Comparison of ENCODE assay signal across 1 cellular context in the genomic region with DNA sequence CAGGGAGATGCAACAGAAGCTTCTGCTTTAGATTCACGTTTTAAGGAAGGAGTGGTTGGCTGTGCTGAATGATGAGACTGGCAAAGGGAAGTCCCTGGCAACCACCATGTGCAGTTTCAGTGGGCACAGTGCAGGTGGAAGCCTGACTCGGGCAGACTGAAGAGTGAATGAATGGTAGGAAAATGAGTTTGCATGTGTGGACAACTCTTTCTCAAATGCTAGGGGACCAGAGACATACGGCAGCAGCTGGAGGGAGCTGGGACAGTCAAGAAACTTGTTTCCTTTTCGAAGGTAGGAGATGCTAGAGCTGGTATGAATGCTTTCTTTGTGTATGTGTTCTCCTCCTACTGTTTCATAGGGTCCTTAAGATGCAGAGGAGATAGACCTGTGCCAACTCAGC.
TF ChIP-seq lines count a peak whose summit lies in the region.

No MANE protein-coding gene starts in this region.

TF ChIP-seq in GM23338, 12 proteins besides CTCF, POLR2A, EP300 and RAD21 (continued from another document):
- TF ChIP-seq, protein P1, sequence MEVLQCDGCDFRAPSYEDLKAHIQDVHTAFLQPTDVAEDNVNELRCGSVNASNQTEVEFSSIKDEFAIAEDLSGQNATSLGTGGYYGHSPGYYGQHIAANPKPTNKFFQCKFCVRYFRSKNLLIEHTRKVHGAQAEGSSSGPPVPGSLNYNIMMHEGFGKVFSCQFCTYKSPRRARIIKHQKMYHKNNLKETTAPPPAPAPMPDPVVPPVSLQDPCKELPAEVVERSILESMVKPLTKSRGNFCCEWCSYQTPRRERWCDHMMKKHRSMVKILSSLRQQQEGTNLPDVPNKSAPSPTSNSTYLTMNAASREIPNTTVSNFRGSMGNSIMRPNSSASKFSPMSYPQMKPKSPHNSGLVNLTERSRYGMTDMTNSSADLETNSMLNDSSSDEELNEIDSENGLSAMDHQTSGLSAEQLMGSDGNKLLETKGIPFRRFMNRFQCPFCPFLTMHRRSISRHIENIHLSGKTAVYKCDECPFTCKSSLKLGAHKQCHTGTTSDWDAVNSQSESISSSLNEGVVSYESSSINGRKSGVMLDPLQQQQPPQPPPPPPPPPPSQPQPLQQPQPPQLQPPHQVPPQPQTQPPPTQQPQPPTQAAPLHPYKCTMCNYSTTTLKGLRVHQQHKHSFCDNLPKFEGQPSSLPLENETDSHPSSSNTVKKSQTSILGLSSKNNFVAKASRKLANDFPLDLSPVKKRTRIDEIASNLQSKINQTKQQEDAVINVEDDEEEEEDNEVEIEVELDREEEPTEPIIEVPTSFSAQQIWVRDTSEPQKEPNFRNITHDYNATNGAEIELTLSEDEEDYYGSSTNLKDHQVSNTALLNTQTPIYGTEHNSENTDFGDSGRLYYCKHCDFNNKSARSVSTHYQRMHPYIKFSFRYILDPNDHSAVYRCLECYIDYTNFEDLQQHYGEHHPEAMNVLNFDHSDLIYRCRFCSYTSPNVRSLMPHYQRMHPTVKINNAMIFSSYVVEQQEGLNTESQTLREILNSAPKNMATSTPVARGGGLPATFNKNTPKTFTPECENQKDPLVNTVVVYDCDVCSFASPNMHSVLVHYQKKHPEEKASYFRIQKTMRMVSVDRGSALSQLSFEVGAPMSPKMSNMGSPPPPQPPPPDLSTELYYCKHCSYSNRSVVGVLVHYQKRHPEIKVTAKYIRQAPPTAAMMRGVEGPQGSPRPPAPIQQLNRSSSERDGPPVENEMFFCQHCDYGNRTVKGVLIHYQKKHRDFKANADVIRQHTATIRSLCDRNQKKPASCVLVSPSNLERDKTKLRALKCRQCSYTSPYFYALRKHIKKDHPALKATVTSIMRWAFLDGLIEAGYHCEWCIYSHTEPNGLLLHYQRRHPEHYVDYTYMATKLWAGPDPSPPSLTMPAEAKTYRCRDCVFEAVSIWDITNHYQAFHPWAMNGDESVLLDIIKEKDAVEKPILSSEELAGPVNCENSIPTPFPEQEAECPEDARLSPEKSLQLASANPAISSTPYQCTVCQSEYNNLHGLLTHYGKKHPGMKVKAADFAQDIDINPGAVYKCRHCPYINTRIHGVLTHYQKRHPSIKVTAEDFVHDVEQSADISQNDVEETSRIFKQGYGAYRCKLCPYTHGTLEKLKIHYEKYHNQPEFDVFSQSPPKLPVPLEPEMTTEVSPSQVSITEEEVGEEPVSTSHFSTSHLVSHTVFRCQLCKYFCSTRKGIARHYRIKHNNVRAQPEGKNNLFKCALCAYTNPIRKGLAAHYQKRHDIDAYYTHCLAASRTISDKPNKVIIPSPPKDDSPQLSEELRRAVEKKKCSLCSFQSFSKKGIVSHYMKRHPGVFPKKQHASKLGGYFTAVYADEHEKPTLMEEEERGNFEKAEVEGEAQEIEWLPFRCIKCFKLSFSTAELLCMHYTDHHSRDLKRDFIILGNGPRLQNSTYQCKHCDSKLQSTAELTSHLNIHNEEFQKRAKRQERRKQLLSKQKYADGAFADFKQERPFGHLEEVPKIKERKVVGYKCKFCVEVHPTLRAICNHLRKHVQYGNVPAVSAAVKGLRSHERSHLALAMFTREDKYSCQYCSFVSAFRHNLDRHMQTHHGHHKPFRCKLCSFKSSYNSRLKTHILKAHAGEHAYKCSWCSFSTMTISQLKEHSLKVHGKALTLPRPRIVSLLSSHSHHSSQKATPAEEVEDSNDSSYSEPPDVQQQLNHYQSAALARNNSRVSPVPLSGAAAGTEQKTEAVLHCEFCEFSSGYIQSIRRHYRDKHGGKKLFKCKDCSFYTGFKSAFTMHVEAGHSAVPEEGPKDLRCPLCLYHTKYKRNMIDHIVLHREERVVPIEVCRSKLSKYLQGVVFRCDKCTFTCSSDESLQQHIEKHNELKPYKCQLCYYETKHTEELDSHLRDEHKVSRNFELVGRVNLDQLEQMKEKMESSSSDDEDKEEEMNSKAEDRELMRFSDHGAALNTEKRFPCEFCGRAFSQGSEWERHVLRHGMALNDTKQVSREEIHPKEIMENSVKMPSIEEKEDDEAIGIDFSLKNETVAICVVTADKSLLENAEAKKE (CRISPR knock-in tag; IDR thresholded peaks at IDR 0.05) = no peak
- TF ChIP-seq, protein P2, sequence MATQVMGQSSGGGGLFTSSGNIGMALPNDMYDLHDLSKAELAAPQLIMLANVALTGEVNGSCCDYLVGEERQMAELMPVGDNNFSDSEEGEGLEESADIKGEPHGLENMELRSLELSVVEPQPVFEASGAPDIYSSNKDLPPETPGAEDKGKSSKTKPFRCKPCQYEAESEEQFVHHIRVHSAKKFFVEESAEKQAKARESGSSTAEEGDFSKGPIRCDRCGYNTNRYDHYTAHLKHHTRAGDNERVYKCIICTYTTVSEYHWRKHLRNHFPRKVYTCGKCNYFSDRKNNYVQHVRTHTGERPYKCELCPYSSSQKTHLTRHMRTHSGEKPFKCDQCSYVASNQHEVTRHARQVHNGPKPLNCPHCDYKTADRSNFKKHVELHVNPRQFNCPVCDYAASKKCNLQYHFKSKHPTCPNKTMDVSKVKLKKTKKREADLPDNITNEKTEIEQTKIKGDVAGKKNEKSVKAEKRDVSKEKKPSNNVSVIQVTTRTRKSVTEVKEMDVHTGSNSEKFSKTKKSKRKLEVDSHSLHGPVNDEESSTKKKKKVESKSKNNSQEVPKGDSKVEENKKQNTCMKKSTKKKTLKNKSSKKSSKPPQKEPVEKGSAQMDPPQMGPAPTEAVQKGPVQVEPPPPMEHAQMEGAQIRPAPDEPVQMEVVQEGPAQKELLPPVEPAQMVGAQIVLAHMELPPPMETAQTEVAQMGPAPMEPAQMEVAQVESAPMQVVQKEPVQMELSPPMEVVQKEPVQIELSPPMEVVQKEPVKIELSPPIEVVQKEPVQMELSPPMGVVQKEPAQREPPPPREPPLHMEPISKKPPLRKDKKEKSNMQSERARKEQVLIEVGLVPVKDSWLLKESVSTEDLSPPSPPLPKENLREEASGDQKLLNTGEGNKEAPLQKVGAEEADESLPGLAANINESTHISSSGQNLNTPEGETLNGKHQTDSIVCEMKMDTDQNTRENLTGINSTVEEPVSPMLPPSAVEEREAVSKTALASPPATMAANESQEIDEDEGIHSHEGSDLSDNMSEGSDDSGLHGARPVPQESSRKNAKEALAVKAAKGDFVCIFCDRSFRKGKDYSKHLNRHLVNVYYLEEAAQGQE (IDR thresholded peaks at IDR 0.05; ENCODE audit: unreplicated experiment) = no peak
